35 cellular contexts compared by ENCODE assay signal in genomic region chr9:27856748-27857147, GRCh38.
"Had no signal": no experiment of that assay in that cellular context is flagged by ENCODE, and none has a peak within 500 bp of the region (broad histone marks: within the 10 kb centered on the region; RNA-seq: fewer than 3 reads in every experiment).

No MANE protein-coding gene starts in this region.

- H3K4me3 ChIP-seq: MG63 had no signal

- H3K36me3 ChIP-seq: MG63 had no signal

- DNase-seq: Karpas-422, Kasumi-1, MG63, MM.1S, MV-4-11, NCI-H1048, NCI-H1092, NCI-H1092 treated with DMSO at 0.1 percent for 48 hours, NCI-H1105, NCI-H1105 treated with DMSO at 0.1 percent for 48 hours, NCI-H1417, NCI-H1417 treated with DMSO at 0.1 percent for 48 hours, NCI-H1436, NCI-H1436 treated with DMSO at 0.1 percent for 48 hours, NCI-H146, NCI-H1694, NCI-H1694 treated with DMSO at 0.1 percent for 48 hours, NCI-H187, NCI-H187 treated with DMSO at 0.1 percent for 48 hours, NCI-H1930, NCI-H2029, NCI-H2029 treated with DMSO at 0.1 percent for 48 hours, NCI-H2081, NCI-H2081 treated with DMSO at 0.1 percent for 48 hours, NCI-H2107, NCI-H2171, NCI-H2171 treated with DMSO at 0.1 percent for 48 hours, NCI-H2227 treated with DMSO at 0.1 percent for 48 hours, NCI-H226, NCI-H345, NCI-H446, NCI-H446 treated with DMSO at 0.1 percent for 48 hours, NCI-H510A, NCI-H510A treated with DMSO at 0.1 percent for 48 hours, NCI-H524 had no signal

- H3K27me3 ChIP-seq: MG63 had no signal

- H3K9me3 ChIP-seq: MG63 had no signal
